ENCODE assay signal across 10 cellular contexts in the genomic region with DNA sequence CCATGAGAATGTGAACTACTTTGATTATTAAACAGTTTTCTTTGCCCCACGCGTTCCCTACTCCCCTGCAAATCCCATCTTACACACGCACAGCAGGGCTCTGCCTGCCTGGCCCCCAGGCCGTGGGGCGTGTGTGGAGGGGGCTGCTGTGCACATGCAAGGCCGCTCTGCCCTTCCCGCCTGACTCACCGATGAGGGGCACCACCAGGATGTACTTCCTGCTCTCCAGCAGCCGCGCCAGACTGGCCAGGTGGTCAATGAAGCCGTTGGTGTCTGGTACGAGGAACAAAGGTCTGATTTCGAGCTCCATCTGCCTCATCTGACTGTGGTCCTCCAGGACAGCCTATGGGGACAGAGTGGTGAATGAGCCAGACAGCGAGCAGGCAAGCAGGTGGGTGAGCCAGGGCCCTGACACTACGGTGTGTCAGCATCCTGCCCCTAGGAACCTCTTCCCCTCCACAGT. TPM values are rescaled to one million over a fixed set of nuclear protein-coding genes. Genes with fewer than 3 reads are reported as not detected.
DNase-seq lines count a peak whose midpoint lies in the region; ATAC-seq and TF ChIP-seq lines count a peak whose summit lies in the region.
"Had no signal": no experiment of that assay in that cellular context is flagged by ENCODE, and none has a peak within 500 bp of the region (broad histone marks: within the 10 kb centered on the region; RNA-seq: fewer than 3 reads in every experiment).

No MANE protein-coding gene starts in this region.

- H3K4me3 ChIP-seq in transverse colon, result no peak overlapping the region
- H3K4me3 ChIP-seq in effector memory CD4-positive, alpha-beta T cell (ENCODE audit: insufficient read depth, low read depth, low read length, poor library complexity, severe bottlenecking), result no peak overlapping the region

- in situ Hi-C loops in transverse colon (cut with MboI; ENCODE audit: low pct_ligation_motif_present in 1 of 4, low pct_unique_long_range_greater_than_20kb in 1 of 4, low sequenced_read_pairs in 3 of 4), result loop anchor here (5.0 to 25.0 kb wide), 3 partner anchors 94 to 176 kb away; no protein-coding TSS in a partner anchor

- 65% methylated on average over 15 of the region's 15 CpGs; no CpG with 5 or more reads in 1 of the 2 donors for WGBS in transverse colon (ENCODE audit: low coverage in 1 of 2), 2 donors

- no peak overlapping the region for H3K4me3 Mint-ChIP-seq in activated naive CD4-positive, alpha-beta T cell treated with anti-CD3 and anti-CD28 coated beads, Interleukin-2, amount 10 ng/mL, durations not matched to agents 7 days and 5 days
- peak overlapping the region; percentile 68 for H3K4me3 Mint-ChIP-seq in activated T-helper 2 cell treated with anti-CD3 and anti-CD28 coated beads, Interferon-gamma antibody, Interleukin-2, Interleukin-4, amounts not matched to agents 10 μg/mL and 5 μg/mL and 100 μg/mL, durations not matched to agents 14 hours and 24 hours and 36 hours (ENCODE audit: low read depth)

- no peak for TF ChIP-seq EP300 in transverse colon (IDR thresholded peaks at IDR 0.05; ENCODE audit: low read depth)

- peaks cover 45 to 47% of the 10 kb centered on the region in 2 donors for H3K36me3 Mint-ChIP-seq in activated naive CD4-positive, alpha-beta T cell treated with anti-CD3 and anti-CD28 coated beads, Interleukin-2, amount 50 U/mL, for 72 hours
- peaks cover 69% of the 10 kb centered on the region for H3K36me3 Mint-ChIP-seq in activated naive CD4-positive, alpha-beta T cell treated with anti-CD3 and anti-CD28 coated beads, Interleukin-2, amount 10 ng/mL, durations not matched to agents 7 days and 5 days
- H3K36me3 Mint-ChIP-seq in activated T-helper 2 cell treated with anti-CD3 and anti-CD28 coated beads, Interferon-gamma antibody, Interleukin-2, Interleukin-4, amounts not matched to agents 10 μg/mL and 5 μg/mL and 100 μg/mL, durations not matched to agents 14 hours and 24 hours and 36 hours (ENCODE audit: low read depth), result peaks cover 78% of the 10 kb centered on the region

- H3K9me3 Mint-ChIP-seq in activated naive CD4-positive, alpha-beta T cell treated with anti-CD3 and anti-CD28 coated beads, Interleukin-2, amount 50 U/mL, for 72 hours, result no peaks in the 10 kb centered on the region
- no peaks in the 10 kb centered on the region for H3K9me3 Mint-ChIP-seq in activated naive CD4-positive, alpha-beta T cell treated with anti-CD3 and anti-CD28 coated beads, Interleukin-2, amount 10 ng/mL, durations not matched to agents 7 days and 5 days
- no peaks in the 10 kb centered on the region for H3K9me3 Mint-ChIP-seq in activated T-helper 2 cell treated with anti-CD3 and anti-CD28 coated beads, Interferon-gamma antibody, Interleukin-2, Interleukin-4, amounts not matched to agents 10 μg/mL and 5 μg/mL and 100 μg/mL, durations not matched to agents 14 hours and 24 hours and 36 hours

- peaks cover 22 to 69% (median 43%) of the 10 kb centered on the region in 4 donors for H3K4me1 ChIP-seq in transverse colon
- no peaks in the 10 kb centered on the region for H3K4me1 ChIP-seq in effector memory CD4-positive, alpha-beta T cell (ENCODE audit: control insufficient read depth, insufficient read depth, low read length, poor library complexity, severe bottlenecking)

- DNase-seq in activated naive CD4-positive, alpha-beta T cell treated with anti-CD3 and anti-CD28 coated beads, Interleukin-2, amount 50 U/mL, for 72 hours (ENCODE audit: low spot score in 2 of 2), result peak in 1 of 2 donors; percentile 65
- DNase-seq in activated naive CD4-positive, alpha-beta T cell treated with anti-CD3 and anti-CD28 coated beads, Interleukin-2, amount 10 ng/mL, durations not matched to agents 7 days and 5 days, result no peak
- no peak for DNase-seq in activated T-helper 2 cell treated with anti-CD3 and anti-CD28 coated beads, Interferon-gamma antibody, Interleukin-2, Interleukin-4, amounts not matched to agents 10 μg/mL and 5 μg/mL and 100 μg/mL, durations not matched to agents 14 hours and 24 hours and 36 hours (ENCODE audit: low spot score)
- DNase-seq in islet precursor cell (peak; percentile 93), transverse colon (no peak), NCI-H187 (lab: John Stamatoyannopoulos, UW) (no peak), MV-4-11 (lab: John Stamatoyannopoulos, UW) (no peak)
- no peak for DNase-seq in effector memory CD4-positive, alpha-beta T cell
- DNase-seq: activated naive CD4-positive, alpha-beta T cell treated with anti-CD3 and anti-CD28 coated beads, Interleukin-2, amount 50 U/mL, for 16 hours; NCI-H2081 treated with DMSO at 0.1 percent for 48 hours had no signal

- H3K4me1 Mint-ChIP-seq in activated naive CD4-positive, alpha-beta T cell treated with anti-CD3 and anti-CD28 coated beads, Interleukin-2, amount 10 ng/mL, durations not matched to agents 7 days and 5 days, result peaks cover 60% of the 10 kb centered on the region
- peaks cover 68% of the 10 kb centered on the region for H3K4me1 Mint-ChIP-seq in activated T-helper 2 cell treated with anti-CD3 and anti-CD28 coated beads, Interferon-gamma antibody, Interleukin-2, Interleukin-4, amounts not matched to agents 10 μg/mL and 5 μg/mL and 100 μg/mL, durations not matched to agents 14 hours and 24 hours and 36 hours (ENCODE audit: low read depth)

- H3K27me3 ChIP-seq in transverse colon, result no peaks in the 10 kb centered on the region
- H3K27me3 ChIP-seq in effector memory CD4-positive, alpha-beta T cell (replicated peaks; ENCODE audit: control insufficient read depth, insufficient read depth, low read length, poor library complexity, severe bottlenecking), result no peaks in the 10 kb centered on the region

- H3K27ac Mint-ChIP-seq in activated naive CD4-positive, alpha-beta T cell treated with anti-CD3 and anti-CD28 coated beads, Interleukin-2, amount 50 U/mL, for 72 hours, result peak overlapping the region; percentile 13 to 90
- no peak overlapping the region for H3K27ac Mint-ChIP-seq in activated naive CD4-positive, alpha-beta T cell treated with anti-CD3 and anti-CD28 coated beads, Interleukin-2, amount 10 ng/mL, durations not matched to agents 7 days and 5 days
- H3K27ac Mint-ChIP-seq in activated T-helper 2 cell treated with anti-CD3 and anti-CD28 coated beads, Interferon-gamma antibody, Interleukin-2, Interleukin-4, amounts not matched to agents 10 μg/mL and 5 μg/mL and 100 μg/mL, durations not matched to agents 14 hours and 24 hours and 36 hours, result peak overlapping the region; percentile 97

- H3K27me3 Mint-ChIP-seq in activated naive CD4-positive, alpha-beta T cell treated with anti-CD3 and anti-CD28 coated beads, Interleukin-2, amount 10 ng/mL, durations not matched to agents 7 days and 5 days, result no peaks in the 10 kb centered on the region
- H3K27me3 Mint-ChIP-seq in activated T-helper 2 cell treated with anti-CD3 and anti-CD28 coated beads, Interferon-gamma antibody, Interleukin-2, Interleukin-4, amounts not matched to agents 10 μg/mL and 5 μg/mL and 100 μg/mL, durations not matched to agents 14 hours and 24 hours and 36 hours (ENCODE audit: low read depth), result no peaks in the 10 kb centered on the region

- no peak for TF ChIP-seq CTCF in transverse colon (IDR thresholded peaks at IDR 0.05)

- H3K36me3 ChIP-seq in transverse colon, result peaks cover 0 to 10% (median 0%) of the 10 kb centered on the region in 4 donors
- peaks cover 58% of the 10 kb centered on the region for H3K36me3 ChIP-seq in effector memory CD4-positive, alpha-beta T cell (ENCODE audit: control insufficient read depth, insufficient read depth, low read length)

- peak in 1 of 2 donors; percentile 34 for ATAC-seq in activated naive CD4-positive, alpha-beta T cell treated with anti-CD3 and anti-CD28 coated beads, Interleukin-2, amount 50 U/mL, for 72 hours

- H3K27ac ChIP-seq in transverse colon, result peak overlapping the region; percentile 77 to 92 (median 90)
- no peak overlapping the region for H3K27ac ChIP-seq in effector memory CD4-positive, alpha-beta T cell (ENCODE audit: insufficient read depth, low read length, poor library complexity, severe bottlenecking)

- H3K9me3 ChIP-seq in transverse colon, result no peaks in the 10 kb centered on the region
- H3K9me3 ChIP-seq in effector memory CD4-positive, alpha-beta T cell (ENCODE audit: control insufficient read depth, low read length), result no peaks in the 10 kb centered on the region

- intact Hi-C loops in activated T-helper 2 cell treated with anti-CD3 and anti-CD28 coated beads, Interferon-gamma antibody, Interleukin-2, Interleukin-4, amounts not matched to agents 10 μg/mL and 5 μg/mL and 100 μg/mL, durations not matched to agents 14 hours and 24 hours and 36 hours (cut with micrococcal nuclease), result loop anchor here (5.0 kb wide), 1 partner anchor 194 kb away; no protein-coding TSS in a partner anchor
- intact Hi-C loops in transverse colon (cut with DNase I; ENCODE audit: low total_unique reads), result no loop called here

- TF ChIP-seq POLR2A in transverse colon (IDR thresholded peaks at IDR 0.05), result no peak

- CTCF ChIA-PET in activated naive CD4-positive, alpha-beta T cell treated with anti-CD3 and anti-CD28 coated beads, Interleukin-2, amount 10 ng/mL, durations not matched to agents 7 days and 5 days (lab: Charles Lee), result interaction anchor here (1.0 to 6.3 kb wide), 8 partner anchors 12 to 176 kb away, joined by 3 to 40 read pairs (median 4); no protein-coding TSS in a partner anchor

RNA-seq across cellular contexts. Expression of a gene that starts 13.7 kb away (rescaled TPM):
- total RNA-seq in activated naive CD4-positive, alpha-beta T cell treated with anti-CD3 and anti-CD28 coated beads, Interleukin-2, amount 50 U/mL, for 72 hours, result 10 to 100 TPM; 36.8 to 41.8 TPM
- total RNA-seq in activated T-helper 2 cell treated with anti-CD3 and anti-CD28 coated beads, Interferon-gamma antibody, Interleukin-2, Interleukin-4, amounts not matched to agents 10 μg/mL and 5 μg/mL and 100 μg/mL, durations not matched to agents 14 hours and 24 hours and 36 hours, result 42.6 and 43.5 TPM in 2 replicates
- 10 to 100 TPM in 2 of 4 donors, 1 to 10 TPM in 2; 9.1 to 32.5 (median 14.7) TPM for total RNA-seq in transverse colon

RNA-seq across cellular contexts. Expression of a gene that starts 26.8 kb away (rescaled TPM):
- total RNA-seq in activated naive CD4-positive, alpha-beta T cell treated with anti-CD3 and anti-CD28 coated beads, Interleukin-2, amount 50 U/mL, for 72 hours, result 10 to 100 TPM; 21.8 to 30.7 TPM
- total RNA-seq in activated T-helper 2 cell treated with anti-CD3 and anti-CD28 coated beads, Interferon-gamma antibody, Interleukin-2, Interleukin-4, amounts not matched to agents 10 μg/mL and 5 μg/mL and 100 μg/mL, durations not matched to agents 14 hours and 24 hours and 36 hours, result 29.9 and 35.8 TPM in 2 replicates
- total RNA-seq in transverse colon, result 10 to 100 TPM in 3 of 4 donors, 1 to 10 TPM in 1; 5.4 to 73.3 (median 36.9) TPM

RNA-seq across cellular contexts. Expression of a gene that starts 38.7 kb away (rescaled TPM):
- 10 to 100 TPM; 30.5 to 38.0 TPM for total RNA-seq in activated naive CD4-positive, alpha-beta T cell treated with anti-CD3 and anti-CD28 coated beads, Interleukin-2, amount 50 U/mL, for 72 hours
- 43.4 and 47.5 TPM in 2 replicates for total RNA-seq in activated T-helper 2 cell treated with anti-CD3 and anti-CD28 coated beads, Interferon-gamma antibody, Interleukin-2, Interleukin-4, amounts not matched to agents 10 μg/mL and 5 μg/mL and 100 μg/mL, durations not matched to agents 14 hours and 24 hours and 36 hours
- 10 to 100 TPM; 32.4 to 88.8 (median 58.9) TPM for total RNA-seq in transverse colon

RNA-seq across cellular contexts. Expression of a gene that starts 43.5 kb away (rescaled TPM):
- total RNA-seq in activated naive CD4-positive, alpha-beta T cell treated with anti-CD3 and anti-CD28 coated beads, Interleukin-2, amount 50 U/mL, for 72 hours, result under 1 TPM; 0.06 to 0.07 TPM
- total RNA-seq in activated T-helper 2 cell treated with anti-CD3 and anti-CD28 coated beads, Interferon-gamma antibody, Interleukin-2, Interleukin-4, amounts not matched to agents 10 μg/mL and 5 μg/mL and 100 μg/mL, durations not matched to agents 14 hours and 24 hours and 36 hours, result 0.25 and 0.51 TPM in 2 replicates
- total RNA-seq in transverse colon, result under 1 TPM in 3 of 4 donors, not detected in 1; 0.27 to 0.60 (median 0.48) TPM
